In the genomic region with DNA sequence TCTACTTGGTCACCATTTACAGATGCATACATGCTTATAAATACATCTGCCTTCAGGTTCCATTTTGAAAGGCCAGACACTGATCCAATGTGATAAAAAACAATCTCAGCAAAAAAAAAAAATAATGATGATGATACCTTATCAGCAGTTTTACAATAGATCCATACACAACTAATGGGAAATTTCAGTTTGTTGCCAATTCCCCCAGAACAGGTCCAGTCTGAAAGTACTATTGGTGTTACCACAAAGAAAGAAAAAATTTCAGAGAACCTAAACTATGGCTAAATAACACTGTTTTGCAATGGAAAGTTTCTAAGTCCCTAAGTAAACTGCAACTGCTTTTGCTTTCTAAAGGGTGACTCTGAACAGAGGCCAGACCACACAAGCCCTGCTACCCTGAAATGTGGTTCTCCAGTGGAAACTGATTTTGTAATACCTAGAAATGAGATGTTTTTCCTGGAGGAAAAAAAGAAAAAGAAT, we compare ENCODE assay signal across 8 cellular contexts. TPM values are rescaled to one million over a fixed set of nuclear protein-coding genes. Genes with fewer than 3 reads are reported as not detected.
DNase-seq lines count a peak whose midpoint lies in the region; ATAC-seq and TF ChIP-seq lines count a peak whose summit lies in the region.

No MANE protein-coding gene starts in this region.

- H3K36me3 ChIP-seq in smooth muscle cell (ENCODE audit: low read depth) = peaks cover 5% of the 10 kb centered on the region

- H3K9me3 ChIP-seq in smooth muscle cell (replicated peaks; ENCODE audit: low read depth) = no peaks in the 10 kb centered on the region

- H3K79me2 ChIP-seq in smooth muscle cell (ENCODE audit: low read depth) = peaks cover 19% of the 10 kb centered on the region

- no peak overlapping the region for H3K4me2 ChIP-seq in smooth muscle cell

- ATAC-seq in GM19351 (IDR thresholded peaks at IDR 0.05; ENCODE audit: unreplicated experiment) (peak; percentile 60), HG03520 (IDR thresholded peaks at IDR 0.05; ENCODE audit: unreplicated experiment) (peak; percentile 56), esophagus mucosa (no peak)

- no peaks in the 10 kb centered on the region for H3K27me3 ChIP-seq in smooth muscle cell (ENCODE audit: low read depth)

- H2AFZ ChIP-seq in smooth muscle cell (ENCODE audit: low read depth) = no peak overlapping the region

- H3K27ac ChIP-seq in smooth muscle cell (ENCODE audit: low read depth) = peak overlapping the region; percentile 5

- no peak overlapping the region for H3K9ac ChIP-seq in smooth muscle cell (ENCODE audit: low read depth)

- peaks cover 3% of the 10 kb centered on the region for H3F3A ChIP-seq in smooth muscle cell (ENCODE audit: low read depth)

- peak; percentile 91 for DNase-seq in AG10803 (ENCODE audit: low read depth)
- DNase-seq in cardiac fibroblast (ENCODE audit: low read depth in 2 of 2) = peak; percentile 59 to 83
- no peak for DNase-seq in smooth muscle cell (lab: John Stamatoyannopoulos, UW; ENCODE audit: unreplicated experiment)
- DNase-seq in activated gamma-delta T cell (lab: John Stamatoyannopoulos, UW) = no peak
- DNase-seq in foreskin melanocyte = no peak

- peaks cover 7% of the 10 kb centered on the region for H3K4me1 ChIP-seq in smooth muscle cell (ENCODE audit: low read depth)

- H3K4me3 ChIP-seq in AG10803 (ENCODE audit: low read length) = no peak overlapping the region
- H3K4me3 ChIP-seq in cardiac fibroblast (replicated peaks in 1 of 2; ENCODE audit: low read depth in 2 of 2, low read length in 2 of 2) = no peak overlapping the region
- H3K4me3 ChIP-seq in smooth muscle cell = no peak overlapping the region

- H4K20me1 ChIP-seq in smooth muscle cell (ENCODE audit: low read depth) = peaks cover 35% of the 10 kb centered on the region

- no peak for TF ChIP-seq CTCF in AG10803 (conservative IDR thresholded peaks at IDR 0.05; ENCODE audit: low read length)
- TF ChIP-seq CTCF in cardiac fibroblast (IDR thresholded peaks at IDR 0.05; ENCODE audit: low read depth, low read length) = no peak
- TF ChIP-seq CTCF in smooth muscle cell (IDR thresholded peaks at IDR 0.05; ENCODE audit: borderline replicate concordance, insufficient read depth, poor library complexity, severe bottlenecking) = no peak

RNA-seq across cellular contexts. Expression of gene LPIN2, which starts 54.1 kb away (rescaled TPM):
- total RNA-seq in smooth muscle cell (17.9 and 20.0 TPM in 2 replicates), esophagus mucosa (6.9 TPM)
- polyA plus RNA-seq in smooth muscle cell = 12.4 and 15.4 TPM in 2 replicates

Comparison
In these comparisons a context has a peak if more than half of its experiments do, and no peak if none do; other contexts are left out.
1. DNase-seq: peak in AG10803 (single experiment) and cardiac fibroblast (2 of 2); none in smooth muscle cell (single experiment), activated gamma-delta T cell (single experiment) and foreskin melanocyte (single experiment).